Comparison of ENCODE assay signal across 8 cellular contexts in genomic region chr18:9708057-9708881, GRCh38. TPM values are rescaled to one million over a fixed set of nuclear protein-coding genes. Genes with fewer than 3 reads are reported as not detected.
DNase-seq lines count a peak whose midpoint lies in the region; ATAC-seq, FAIRE-seq and TF ChIP-seq lines count a peak whose summit lies in the region.

TSS of gene RAB31 (plus strand) at chr18:9708301. CDS start at chr18:9708406, 105 bp downstream.

- intact Hi-C loops in aorta (cut with DNase I) = loop anchor here in 1 of 2 donors (10.0 kb wide), 1 partner anchor 207 kb away; the partner anchor contains the start of gene VAPA

- 1% methylated on average over 99 to 117 of the region's 117 CpGs for WGBS in aorta, 2 donors

- peak within 1 kb of the TSS; percentile 45 for H3K27ac ChIP-seq in BLaER1
- H3K27ac ChIP-seq in aorta (ENCODE audit: low read depth in 1 of 2, low read length in 2 of 2) = peak within 1 kb of the TSS; percentile 74 to 92

- H3K27ac Mint-ChIP-seq in activated CD8-positive, alpha-beta T cell treated with anti-CD3 and anti-CD28 coated beads, Interleukin-2, amount 10 ng/mL, durations not matched to agents 7 days and 5 days = no peak within 1 kb of the TSS
- H3K27ac Mint-ChIP-seq in naive B cell = peak within 1 kb of the TSS; percentile 73 to 94 (median 91)

- no peaks in the 10 kb centered on the region for H4K20me1 ChIP-seq in BLaER1

- H3K4me3 ChIP-seq in BLaER1 (peak within 1 kb of the TSS; percentile 79), fibroblast of villous mesenchyme (ENCODE audit: low read depth, low read length) (peak within 1 kb of the TSS; percentile 84), aorta (ENCODE audit: low read length in 2 of 2) (peak within 1 kb of the TSS; percentile 80 to 94)

- DNase-seq in GM18507 (ENCODE audit: extremely low spot score, insufficient read length, low read depth) (peak; percentile 38), fibroblast of villous mesenchyme (ENCODE audit: low read depth) (peak; percentile 85), naive B cell (peak; percentile 49), aorta (peak; percentile 93 to 96), RKO (ENCODE audit: low spot score) (no peak)
- no peak for DNase-seq in activated CD8-positive, alpha-beta T cell treated with anti-CD3 and anti-CD28 coated beads, Interleukin-2, amount 10 ng/mL, durations not matched to agents 7 days and 5 days

- ATAC-seq in HG03520 (IDR thresholded peaks at IDR 0.05; ENCODE audit: unreplicated experiment) (peak; percentile 26), naive B cell (ENCODE audit: low read depth in 2 of 2) (peak; percentile 52 to 53), aorta (ENCODE audit: low FRiP score) (peak; percentile 94)
- peak; percentile 70 for ATAC-seq in activated CD8-positive, alpha-beta T cell treated with anti-CD3 and anti-CD28 coated beads, Interleukin-2, amount 10 ng/mL, durations not matched to agents 7 days and 5 days

- FAIRE-seq in GM18507 (lab: Jason Lieb, UNC) = peak; percentile 21

- H3K27me3 ChIP-seq in BLaER1 (peaks cover 56% of the 10 kb centered on the region), aorta (ENCODE audit: control insufficient read depth in 1 of 2, insufficient read depth in 2 of 2, low read length in 1 of 2) (no peaks in the 10 kb centered on the region)

- H3K4me1 Mint-ChIP-seq in activated CD8-positive, alpha-beta T cell treated with anti-CD3 and anti-CD28 coated beads, Interleukin-2, amount 10 ng/mL, durations not matched to agents 7 days and 5 days (ENCODE audit: low read depth) = peaks cover 34% of the 10 kb centered on the region
- peaks cover 21 to 52% (median 31%) of the 10 kb centered on the region in 3 donors for H3K4me1 Mint-ChIP-seq in naive B cell

- CTCF ChIA-PET in activated CD8-positive, alpha-beta T cell treated with anti-CD3 and anti-CD28 coated beads, Interleukin-2, amount 10 ng/mL, durations not matched to agents 7 days and 5 days (lab: Charles Lee) = no interaction called here

- H3K9me3 ChIP-seq in BLaER1 (no peaks in the 10 kb centered on the region), aorta (ENCODE audit: control insufficient read depth, low read length) (no peaks in the 10 kb centered on the region)

- H3K36me3 ChIP-seq in BLaER1 (no peaks in the 10 kb centered on the region), aorta (ENCODE audit: control insufficient read depth in 1 of 2, insufficient read depth in 2 of 2, low read length in 1 of 2) (no peaks in the 10 kb centered on the region)

- POLR2A ChIA-PET in activated CD8-positive, alpha-beta T cell treated with anti-CD3 and anti-CD28 coated beads, Interleukin-2, amount 10 ng/mL, durations not matched to agents 7 days and 5 days (lab: Charles Lee) = no interaction called here

- H3K9ac ChIP-seq in BLaER1 = peak within 1 kb of the TSS; percentile 74

- no peak for TF ChIP-seq CTCF in fibroblast of villous mesenchyme (IDR thresholded peaks at IDR 0.05; ENCODE audit: insufficient read depth, low read depth, low read length)

- H3K4me1 ChIP-seq in BLaER1 = peaks cover 36% of the 10 kb centered on the region
- H3K4me1 ChIP-seq in aorta (ENCODE audit: control insufficient read depth in 1 of 2, insufficient read depth in 2 of 2, low read length in 2 of 2) = peaks cover 0 to 3% of the 10 kb centered on the region in 2 donors

- no peaks in the 10 kb centered on the region for H3K36me3 Mint-ChIP-seq in activated CD8-positive, alpha-beta T cell treated with anti-CD3 and anti-CD28 coated beads, Interleukin-2, amount 10 ng/mL, durations not matched to agents 7 days and 5 days (ENCODE audit: low read depth)
- no peaks in the 10 kb centered on the region for H3K36me3 Mint-ChIP-seq in naive B cell

- peaks cover 79% of the 10 kb centered on the region for H3K27me3 Mint-ChIP-seq in activated CD8-positive, alpha-beta T cell treated with anti-CD3 and anti-CD28 coated beads, Interleukin-2, amount 10 ng/mL, durations not matched to agents 7 days and 5 days (ENCODE audit: low read depth)
- peaks cover 8 to 64% (median 50%) of the 10 kb centered on the region in 3 donors for H3K27me3 Mint-ChIP-seq in naive B cell

- peak within 1 kb of the TSS; percentile 65 for H3K4me3 Mint-ChIP-seq in activated CD8-positive, alpha-beta T cell treated with anti-CD3 and anti-CD28 coated beads, Interleukin-2, amount 10 ng/mL, durations not matched to agents 7 days and 5 days
- peak within 1 kb of the TSS; percentile 89 to 97 (median 94) for H3K4me3 Mint-ChIP-seq in naive B cell

- no peaks in the 10 kb centered on the region for H3K9me3 Mint-ChIP-seq in activated CD8-positive, alpha-beta T cell treated with anti-CD3 and anti-CD28 coated beads, Interleukin-2, amount 10 ng/mL, durations not matched to agents 7 days and 5 days (ENCODE audit: insufficient read depth)
- H3K9me3 Mint-ChIP-seq in naive B cell = peaks cover 0 to 3% (median 0%) of the 10 kb centered on the region in 7 donors

- peak within 1 kb of the TSS; percentile 89 for H3K4me2 ChIP-seq in BLaER1

RNA-seq across cellular contexts. Expression of gene RAB31, which starts in this region (rescaled TPM):
- not detected for total RNA-seq in activated CD8-positive, alpha-beta T cell treated with anti-CD3 and anti-CD28 coated beads, Interleukin-2, amount 10 ng/mL, durations not matched to agents 7 days and 5 days
- total RNA-seq in fibroblast of villous mesenchyme (34.5 and 48.6 TPM in 2 replicates), aorta (100 to 1,000 TPM; 107 to 145 TPM)
- polyA plus RNA-seq in naive B cell (ENCODE audit: low read depth in 6 of 6) (10 to 100 TPM; 20.7 to 66.5 (median 38.6) TPM), aorta (10 to 100 TPM; 57.6 to 75.1 TPM)

Comparison
In these comparisons a context has a peak if more than half of its experiments do, and no peak if none do; other contexts are left out.
1. RNA of gene RAB31 (total RNA-seq): 107 to 145 TPM in aorta and 34.5 to 48.6 TPM in fibroblast of villous mesenchyme; not detected in activated CD8-positive, alpha-beta T cell treated with anti-CD3 and anti-CD28 coated beads, Interleukin-2, amount 10 ng/mL, durations not matched to agents 7 days and 5 days; every median in the first group is over 10 times any median in the second.
2. Peak in ATAC-seq in activated CD8-positive, alpha-beta T cell treated with anti-CD3 and anti-CD28 coated beads, Interleukin-2, amount 10 ng/mL, durations not matched to agents 7 days and 5 days; RNA of the gene not detected or under 1 TPM.
3. DNase-seq: peak in GM18507 (single experiment), fibroblast of villous mesenchyme (single experiment), naive B cell (single experiment) and aorta (2 of 2); none in activated CD8-positive, alpha-beta T cell treated with anti-CD3 and anti-CD28 coated beads, Interleukin-2, amount 10 ng/mL, durations not matched to agents 7 days and 5 days (single experiment) and RKO (single experiment).
4. ATAC-seq: peak in every context shown above with its lines; median percentile 94 in aorta; 70 in activated CD8-positive, alpha-beta T cell treated with anti-CD3 and anti-CD28 coated beads, Interleukin-2, amount 10 ng/mL, durations not matched to agents 7 days and 5 days; 52 in naive B cell; 26 in HG03520.
5. Peak in every context shown above with its lines, with median percentiles within 50 percentile points of each other: H3K4me3 ChIP-seq.